Comparison of ENCODE assay signal across 8 cellular contexts in genomic region chr22:33122439-33122838, GRCh38.
DNase-seq lines count a peak whose midpoint lies in the region; ATAC-seq, FAIRE-seq and TF ChIP-seq lines count a peak whose summit lies in the region.
"Not testable (repeated sequence)": the region's sequence is repeated elsewhere in the genome, so short reads cannot be mapped to it uniquely, and the experiment has no call there.

No MANE protein-coding gene starts in this region.

- H3K9me1 ChIP-seq in K562 (ENCODE audit: control insufficient read depth, insufficient read depth, low read length) = not testable (repeated sequence)

- not testable (repeated sequence) for H3K9me3 ChIP-seq in K562 (replicated peaks; ENCODE audit: control insufficient read depth, insufficient read depth, low read depth, low read length)

- not testable (repeated sequence) for H2AFZ ChIP-seq in K562 (ENCODE audit: low read depth, low read length)

- not testable (repeated sequence) for H3K27me3 ChIP-seq in K562 (ENCODE audit: control insufficient read depth in 2 of 2, insufficient read depth in 2 of 2, low read length in 2 of 2)

- TF ChIP-seq EP300 in K562 (IDR thresholded peaks at IDR 0.05; ENCODE audit: low read length) = not testable (repeated sequence)

- H3K4me3 ChIP-seq in AG10803 (ENCODE audit: low read length); K562: not testable (repeated sequence)

- H4K20me1 ChIP-seq in K562 (replicated peaks; ENCODE audit: control insufficient read depth, insufficient read depth, low read length) = not testable (repeated sequence)

- not testable (repeated sequence) for ATAC-seq in K562

- H3K4me1 ChIP-seq in K562 (replicated peaks in 1 of 2; ENCODE audit: control insufficient read depth in 2 of 2, insufficient read depth in 2 of 2, low read length in 2 of 2) = not testable (repeated sequence)

- not testable (repeated sequence) for H3K9ac ChIP-seq in K562 (ENCODE audit: insufficient read depth in 1 of 2, low read depth in 2 of 2, low read length in 2 of 2)

- CTCF ChIA-PET in K562 (lab: Yijun Ruan, JAX; ENCODE audit: low intra/inter-chr PET ratio) = not testable (repeated sequence)

- not testable (repeated sequence) for TF ChIP-seq POLR2A in GM12892 (IDR thresholded peaks at IDR 0.05; ENCODE audit: low read depth, low read length); K562 (conservative IDR thresholded peaks at IDR 0.05)

- H3K4me2 ChIP-seq in K562 (ENCODE audit: insufficient read depth, low read length) = not testable (repeated sequence)

- not testable (repeated sequence) for H3K79me2 ChIP-seq in K562 (ENCODE audit: control insufficient read depth, insufficient read depth, low read length)

- BruUV-seq in K562 (replicated peaks; lab: Mats Ljungman, UMichigan) = not testable (repeated sequence)

- FAIRE-seq in GM12892 (lab: Jason Lieb, UNC) (peak; percentile 94), K562 (lab: Jason Lieb, UNC) (peak; percentile 68), islet of Langerhans (lab: Jason Lieb, UNC) (peak; percentile 100)

- H3K27ac ChIP-seq in K562 (ENCODE audit: extremely low read depth, low read depth, low read length); epithelial cell of prostate: not testable (repeated sequence)

- not testable (repeated sequence) for H3K36me3 ChIP-seq in K562 (ENCODE audit: control insufficient read depth, insufficient read depth, low read length)

- intact Hi-C loops in K562 (cut with micrococcal nuclease) = not testable (repeated sequence)

- 3% methylated on average over 5 of the region's 5 CpGs for WGBS in K562 (ENCODE audit: insufficient coverage, low coverage, missing lambda C conversion rate)

- DNase-seq in AG10803 (ENCODE audit: low read depth) (peak; percentile 4), KBM-7 (peak; percentile 0), NCI-H460 (ENCODE audit: extremely low read depth, low read depth) (peak; percentile 6), epithelial cell of prostate (ENCODE audit: low read depth, low spot score) (peak; percentile 16), non-pigmented ciliary epithelial cell (ENCODE audit: low read depth) (peak; percentile 2)
- DNase-seq in GM12892 (ENCODE audit: insufficient read length); K562 (ENCODE audit: extremely low read depth in 1 of 4, low spot score in 3 of 4): not testable (repeated sequence)

- TF ChIP-seq CTCF in AG10803 (conservative IDR thresholded peaks at IDR 0.05; ENCODE audit: low read length); K562 (IDR thresholded peaks at IDR 0.05 in 2 of 3, conservative IDR thresholded peaks at IDR 0.05 in 1 of 3; ENCODE audit: insufficient read depth in 2 of 3, low read depth in 1 of 3, low read length in 3 of 3): not testable (repeated sequence)

- in situ Hi-C loops in KBM-7 (cut with MboI; ENCODE audit: low pct_unique_long_range_greater_than_20kb, low sequenced_read_pairs); K562 (cut with MboI): not testable (repeated sequence)

- POLR2A ChIA-PET in K562 (lab: Yijun Ruan, JAX) = not testable (repeated sequence)

- TF ChIP-seq RAD21 in K562 (CRISPR knock-in tag; conservative IDR thresholded peaks at IDR 0.05 in 1 of 2, IDR thresholded peaks at IDR 0.05 in 1 of 2) = not testable (repeated sequence)
